In the genomic region with DNA sequence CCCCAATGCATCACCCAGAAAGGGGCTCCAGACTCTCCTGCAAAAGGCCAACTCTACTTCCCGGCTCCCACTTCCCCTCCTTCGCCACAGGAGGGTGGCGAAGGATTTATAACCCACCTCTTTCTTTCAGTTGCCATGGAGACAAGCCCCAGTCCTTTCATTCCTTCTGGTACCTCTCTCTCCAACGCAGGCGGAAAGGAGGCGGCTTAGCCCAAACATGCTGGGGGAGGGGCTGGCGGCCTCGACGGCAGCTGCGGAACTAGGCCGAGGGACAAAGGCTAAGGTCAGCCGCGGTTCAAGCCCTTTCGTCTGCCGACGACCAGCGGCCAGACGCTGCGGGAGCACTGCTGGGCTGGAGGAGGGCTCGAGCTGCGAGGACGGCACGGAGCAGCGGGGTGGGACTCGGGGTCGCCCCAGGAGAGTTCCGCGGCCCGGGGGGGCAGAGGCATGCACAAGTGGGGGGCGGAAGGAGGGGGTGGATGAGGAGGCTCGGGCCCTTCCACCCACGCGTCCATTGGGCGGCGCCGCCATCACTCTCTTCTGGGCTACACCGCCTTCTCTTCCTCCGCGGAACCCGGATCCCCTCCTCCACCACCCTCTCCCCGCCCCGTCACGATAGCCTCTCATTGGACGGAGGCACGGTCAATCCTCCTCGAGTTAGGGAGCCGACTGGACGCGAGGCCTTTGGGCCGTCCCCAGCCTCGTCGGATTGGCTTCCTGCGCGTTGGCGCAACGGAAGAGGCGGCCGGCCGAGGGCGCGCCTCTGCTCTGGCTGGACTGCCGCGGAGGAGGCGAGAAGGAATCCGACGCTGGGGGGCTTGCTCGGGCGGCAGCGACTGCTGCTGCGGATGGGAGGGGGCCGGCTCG, we compare ENCODE assay signal across 8 cellular contexts.
DNase-seq lines count a peak whose midpoint lies in the region; ATAC-seq and FAIRE-seq lines count a peak whose summit lies in the region.

A gene (plus strand): TSS at position 766 of the 867 bp plus-strand sequence.

- FAIRE-seq in colon (lab: Jason Lieb, UNC), result peak; percentile 41

- ATAC-seq in GM19324 (IDR thresholded peaks at IDR 0.05; ENCODE audit: low FRiP score, unreplicated experiment) (peak; percentile 93), HG03469 (IDR thresholded peaks at IDR 0.05; ENCODE audit: unreplicated experiment) (peak; percentile 82)

- peak; percentile 77 to 99 (median 98) for DNase-seq in C1 segment of cervical spinal cord (lab: John Stamatoyannopoulos, UW)
- DNase-seq in NCI-H526 (lab: John Stamatoyannopoulos, UW), result peak; percentile 98 to 100
- peak; percentile 98 for DNase-seq in activated CD4-positive, alpha-beta T cell treated with anti-CD3 and anti-CD28 coated beads for 48 hours
- peak; percentile 99 for DNase-seq in kidney tubule cell (ENCODE audit: low spot score)
- peak; percentile 88 to 97 (median 93) for DNase-seq in stimulated activated CD4-positive, alpha-beta T cell treated with anti-CD3 and anti-CD28 coated beads, Interleukin-1b, Interleukin-23, amount 100 ng/mL, for 24 hours (ENCODE audit: low read depth in 4 of 4, low spot score in 1 of 4)

Comparison
In these comparisons a context has a peak if more than half of its experiments do, and no peak if none do; other contexts are left out.
1. Peak in every context shown above with its lines: DNase-seq and ATAC-seq.